In genomic region chr15:68199340-68199739, GRCh38 we compare ENCODE assay signal across 24 cellular contexts. TPM values are rescaled to one million over a fixed set of nuclear protein-coding genes. Genes with fewer than 3 reads are reported as not detected.
DNase-seq lines count a peak whose midpoint lies in the region; ATAC-seq and TF ChIP-seq lines count a peak whose summit lies in the region.
"Had no signal": no experiment of that assay in that cellular context is flagged by ENCODE, and none has a peak within 500 bp of the region (broad histone marks: within the 10 kb centered on the region; RNA-seq: fewer than 3 reads in every experiment).

No MANE protein-coding gene starts in this region.

- intact Hi-C loops in activated CD4-positive, alpha-beta T cell treated with anti-CD3 and anti-CD28 coated beads, Interleukin-2, amount 10 ng/mL, durations not matched to agents 24 days and 14 days (cut with micrococcal nuclease), result no loop called here
- intact Hi-C loops in IMR-90 (cut with micrococcal nuclease), result no loop called here
- intact Hi-C loops in sciatic nerve (cut with DNase I), result no loop called here
- intact Hi-C loops in naive thymus-derived CD4-positive, alpha-beta T cell (cut with micrococcal nuclease), result no loop called here

- H2BK20ac ChIP-seq in IMR-90 (ENCODE audit: low read depth, low read length), result no peak overlapping the region

- no peak overlapping the region for H2AFZ ChIP-seq in IMR-90 (replicated peaks; ENCODE audit: low read length, poor library complexity)

- no TSS peak for BruUV-seq in IMR-90 (replicated peaks; lab: Mats Ljungman, UMichigan)

- H3K4me1 Mint-ChIP-seq in activated CD4-positive, alpha-beta T cell treated with anti-CD3 and anti-CD28 coated beads, Interleukin-2, amount 10 ng/mL, durations not matched to agents 7 days and 5 days, result peaks cover 2% of the 10 kb centered on the region
- H3K4me1 Mint-ChIP-seq in activated CD4-positive, alpha-beta T cell treated with anti-CD3 and anti-CD28 coated beads, Interleukin-2, amount 10 ng/mL, durations not matched to agents 24 days and 14 days, result peaks cover 8% of the 10 kb centered on the region
- peaks cover 26% of the 10 kb centered on the region for H3K4me1 Mint-ChIP-seq in endodermal cell
- H3K4me1 Mint-ChIP-seq in naive thymus-derived CD4-positive, alpha-beta T cell, result peaks cover 0 to 13% (median 0%) of the 10 kb centered on the region in 7 donors

- no peak overlapping the region for H3K14ac ChIP-seq in IMR-90 (replicated peaks; ENCODE audit: low read depth, low read length)

- H3K9ac ChIP-seq in IMR-90 (ENCODE audit: low read depth, low read length) (no peak overlapping the region), endodermal cell (ENCODE audit: extremely low read depth, low read length, poor library complexity, severe bottlenecking) (no peak overlapping the region)

- H3K23ac ChIP-seq in IMR-90 (ENCODE audit: low read depth, low read length), result no peak overlapping the region

- H3K9me3 ChIP-seq in IMR-90 (ENCODE audit: control insufficient read depth, insufficient read depth, low read length), result no peaks in the 10 kb centered on the region
- no peaks in the 10 kb centered on the region for H3K9me3 ChIP-seq in endodermal cell (ENCODE audit: control insufficient read depth, low read length)
- no peaks in the 10 kb centered on the region for H3K9me3 ChIP-seq in naive thymus-derived CD4-positive, alpha-beta T cell (ENCODE audit: control insufficient read depth in 2 of 3, low read length in 3 of 3)
- H3K9me3 ChIP-seq: BE2C, ovary, uterus had no signal

- H3K4me2 ChIP-seq in IMR-90 (ENCODE audit: low read depth, low read length), result no peak overlapping the region

- no peak overlapping the region for H3K4me3 ChIP-seq in IMR-90 (ENCODE audit: insufficient read depth, low read depth, low read length)
- H3K4me3 ChIP-seq in endodermal cell (ENCODE audit: low read length), result no peak overlapping the region
- H3K4me3 ChIP-seq in naive thymus-derived CD4-positive, alpha-beta T cell (ENCODE audit: low read length), result no peak overlapping the region
- H3K4me3 ChIP-seq: ovary, uterus had no signal

- DNase-seq in activated CD4-positive, alpha-beta T cell treated with anti-CD3 and anti-CD28 coated beads, Interleukin-2, amount 10 ng/mL, durations not matched to agents 7 days and 5 days, result no peak
- no peak for DNase-seq in activated CD4-positive, alpha-beta T cell treated with anti-CD3 and anti-CD28 coated beads, Interleukin-2, amount 10 ng/mL, durations not matched to agents 24 days and 14 days
- no peak for DNase-seq in IMR-90
- DNase-seq in endodermal cell, result peak; percentile 42
- DNase-seq in sciatic nerve (ENCODE audit: low spot score), result no peak
- no peak for DNase-seq in naive thymus-derived CD4-positive, alpha-beta T cell
- DNase-seq in NCI-H1048 (lab: John Stamatoyannopoulos, UW), result no peak
- no peak for DNase-seq in stimulated activated naive CD8-positive, alpha-beta T cell treated with anti-CD3 and anti-CD28 coated beads, Interleukin-15, Interleukin-2, amounts not matched to agents 100 U/mL and 50 U/mL, for 24 hours
- DNase-seq: activated CD4-positive, alpha-beta T cell treated with anti-CD3 and anti-CD28 coated beads, Interleukin-2, amount 50 U/mL, for 1 hour; foreskin melanocyte; HCEC 1CT; NCI-H1436; NCI-H2107; NCI-H524; stimulated activated CD4-positive, alpha-beta T cell treated with anti-CD3 and anti-CD28 coated beads, Interleukin-2, amount 100 ng/mL, for 48 hours; T-helper 17 cell; uterus had no signal

- no peak overlapping the region for H2BK5ac ChIP-seq in IMR-90 (ENCODE audit: low read depth, low read length, poor library complexity, severe bottlenecking)

- dilution Hi-C loops in IMR-90 (cut with HindIII; ENCODE audit: low sequenced_read_pairs, unreplicated experiment), result no loop called here

- no peak overlapping the region for H2BK15ac ChIP-seq in IMR-90 (ENCODE audit: low read depth, low read length)

- H4K8ac ChIP-seq in IMR-90 (ENCODE audit: low read depth in 2 of 2, low read length in 2 of 2), result no peak overlapping the region

- no peak overlapping the region for H4K5ac ChIP-seq in IMR-90 (ENCODE audit: low read depth, low read length)

- H2AK9ac ChIP-seq in IMR-90 (replicated peaks; ENCODE audit: low read depth, low read length, poor library complexity), result peak overlapping the region; percentile 29

- no peaks in the 10 kb centered on the region for H3K27me3 Mint-ChIP-seq in activated CD4-positive, alpha-beta T cell treated with anti-CD3 and anti-CD28 coated beads, Interleukin-2, amount 10 ng/mL, durations not matched to agents 7 days and 5 days
- H3K27me3 Mint-ChIP-seq in activated CD4-positive, alpha-beta T cell treated with anti-CD3 and anti-CD28 coated beads, Interleukin-2, amount 10 ng/mL, durations not matched to agents 24 days and 14 days, result no peaks in the 10 kb centered on the region
- H3K27me3 Mint-ChIP-seq in endodermal cell (ENCODE audit: insufficient read depth), result no peaks in the 10 kb centered on the region
- no peaks in the 10 kb centered on the region for H3K27me3 Mint-ChIP-seq in naive thymus-derived CD4-positive, alpha-beta T cell
- H3K27me3 Mint-ChIP-seq: activated naive CD8-positive, alpha-beta T cell; stimulated activated memory B cell treated with anti-CD40 and anti-IgM and Interleukin-4, amounts not matched to agents 10 μg/mL and 1 μg/mL and 100 μg/mL, for 72 hours; T-helper 17 cell had no signal

- WGBS in IMR-90 (ENCODE audit: extremely low coverage in 2 of 2, insufficient read length in 1 of 2), 2 experiments, result 67% methylated on average over 5 of the region's 11 CpGs; no CpG with 5 or more reads in 1 of the 2 experiments
- WGBS in endodermal cell (ENCODE audit: insufficient coverage in 1 of 2, insufficient read length in 1 of 2), 2 experiments, result 78% methylated on average over 5 to 11 of the region's 11 CpGs

- in situ Hi-C loops in IMR-90 (cut with MboI; ENCODE audit: low sequenced_read_pairs), result no loop called here

- H4K91ac ChIP-seq in IMR-90 (ENCODE audit: insufficient read depth, low read depth, low read length), result no peak overlapping the region

- no peaks in the 10 kb centered on the region for H4K20me1 ChIP-seq in IMR-90 (ENCODE audit: insufficient read depth, low read length)

- no peak overlapping the region for H3K4me3 Mint-ChIP-seq in activated CD4-positive, alpha-beta T cell treated with anti-CD3 and anti-CD28 coated beads, Interleukin-2, amount 10 ng/mL, durations not matched to agents 7 days and 5 days
- no peak overlapping the region for H3K4me3 Mint-ChIP-seq in activated CD4-positive, alpha-beta T cell treated with anti-CD3 and anti-CD28 coated beads, Interleukin-2, amount 10 ng/mL, durations not matched to agents 24 days and 14 days
- no peak overlapping the region for H3K4me3 Mint-ChIP-seq in endodermal cell
- H3K4me3 Mint-ChIP-seq in naive thymus-derived CD4-positive, alpha-beta T cell, result no peak overlapping the region
- H3K4me3 Mint-ChIP-seq: activated naive CD8-positive, alpha-beta T cell; stimulated activated memory B cell treated with anti-CD40 and anti-IgM and Interleukin-4, amounts not matched to agents 10 μg/mL and 1 μg/mL and 100 μg/mL, for 72 hours; T-helper 17 cell had no signal

- H2BK120ac ChIP-seq in IMR-90 (ENCODE audit: low read depth, low read length), result no peak overlapping the region

- peaks cover 3 to 4% of the 10 kb centered on the region in 2 experiments; a peak in 1 of 4 replicates for H3K79me1 ChIP-seq in IMR-90 (ENCODE audit: low read depth in 1 of 2, low read length in 2 of 2)

- H3K27ac Mint-ChIP-seq in activated CD4-positive, alpha-beta T cell treated with anti-CD3 and anti-CD28 coated beads, Interleukin-2, amount 10 ng/mL, durations not matched to agents 7 days and 5 days, result peak overlapping the region; percentile 64
- H3K27ac Mint-ChIP-seq in activated CD4-positive, alpha-beta T cell treated with anti-CD3 and anti-CD28 coated beads, Interleukin-2, amount 10 ng/mL, durations not matched to agents 24 days and 14 days, result no peak overlapping the region
- no peak overlapping the region for H3K27ac Mint-ChIP-seq in endodermal cell
- peak overlapping the region in 3 of 9 donors; percentile 23 to 41 (median 36) for H3K27ac Mint-ChIP-seq in naive thymus-derived CD4-positive, alpha-beta T cell
- H3K27ac Mint-ChIP-seq: activated naive CD8-positive, alpha-beta T cell; activated T-helper 2 cell treated with anti-CD3 and anti-CD28 coated beads, Interferon-gamma antibody, Interleukin-2, Interleukin-4, amounts not matched to agents 10 μg/mL and 5 μg/mL and 100 μg/mL, durations not matched to agents 14 hours and 24 hours and 36 hours; stimulated activated memory B cell treated with anti-CD40 and anti-IgM and Interleukin-4, amounts not matched to agents 10 μg/mL and 1 μg/mL and 100 μg/mL, for 72 hours; T-helper 17 cell had no signal

- no peaks in the 10 kb centered on the region for H3K4me1 ChIP-seq in IMR-90 (ENCODE audit: control insufficient read depth, insufficient read depth, low read length)
- peaks cover 6% of the 10 kb centered on the region for H3K4me1 ChIP-seq in endodermal cell (ENCODE audit: control insufficient read depth, insufficient read depth, low read length)
- H3K4me1 ChIP-seq in naive thymus-derived CD4-positive, alpha-beta T cell (ENCODE audit: control insufficient read depth in 2 of 2, insufficient read depth in 2 of 2, low read length in 2 of 2), result no peaks in the 10 kb centered on the region
- H3K4me1 ChIP-seq: uterus had no signal

- no peaks in the 10 kb centered on the region for H3K9me1 ChIP-seq in IMR-90 (ENCODE audit: insufficient read depth, low read length)

- H3K27me3 ChIP-seq in IMR-90 (ENCODE audit: control insufficient read depth, insufficient read depth, low read length) (no peaks in the 10 kb centered on the region), endodermal cell (ENCODE audit: control insufficient read depth, insufficient read depth, low read length, poor library complexity, severe bottlenecking) (no peaks in the 10 kb centered on the region)
- no peaks in the 10 kb centered on the region for H3K27me3 ChIP-seq in naive thymus-derived CD4-positive, alpha-beta T cell (ENCODE audit: control insufficient read depth in 2 of 2, insufficient read depth in 2 of 2, low read length in 2 of 2)
- H3K27me3 ChIP-seq: BE2C, ovary, uterus had no signal

- H3K36me3 ChIP-seq in IMR-90 (ENCODE audit: control insufficient read depth, insufficient read depth, low read length) (0 out of 2 replicates have a peak, but pooled peaks cover 2% of the 10 kb centered on the region), endodermal cell (ENCODE audit: control insufficient read depth, insufficient read depth, low read length) (no peaks in the 10 kb centered on the region)
- no peaks in the 10 kb centered on the region for H3K36me3 ChIP-seq in naive thymus-derived CD4-positive, alpha-beta T cell (ENCODE audit: control insufficient read depth in 2 of 3, insufficient read depth in 3 of 3, low read length in 3 of 3)
- H3K36me3 ChIP-seq: ovary, uterus had no signal

- H3K36me3 Mint-ChIP-seq in activated CD4-positive, alpha-beta T cell treated with anti-CD3 and anti-CD28 coated beads, Interleukin-2, amount 10 ng/mL, durations not matched to agents 7 days and 5 days (ENCODE audit: low read depth), result peaks cover 6% of the 10 kb centered on the region
- H3K36me3 Mint-ChIP-seq in activated CD4-positive, alpha-beta T cell treated with anti-CD3 and anti-CD28 coated beads, Interleukin-2, amount 10 ng/mL, durations not matched to agents 24 days and 14 days (ENCODE audit: low read depth), result peaks cover 19% of the 10 kb centered on the region
- peaks cover 3% of the 10 kb centered on the region for H3K36me3 Mint-ChIP-seq in endodermal cell (ENCODE audit: low read depth)
- peaks cover 0 to 4% (median 0%) of the 10 kb centered on the region in 5 donors for H3K36me3 Mint-ChIP-seq in naive thymus-derived CD4-positive, alpha-beta T cell
- H3K36me3 Mint-ChIP-seq: activated naive CD8-positive, alpha-beta T cell had no signal

- no peak overlapping the region for H3K4ac ChIP-seq in IMR-90 (ENCODE audit: low read depth, low read length)

- ATAC-seq in IMR-90 (ENCODE audit: low read depth) (no peak), sciatic nerve (peak; percentile 23)
- no peak for ATAC-seq in naive thymus-derived CD4-positive, alpha-beta T cell
- ATAC-seq in stimulated activated naive CD8-positive, alpha-beta T cell treated with anti-CD3 and anti-CD28 coated beads, Interleukin-15, Interleukin-2, amounts not matched to agents 100 U/mL and 50 U/mL, for 24 hours, result no peak
- ATAC-seq: left lobe of liver; stimulated activated memory B cell treated with anti-CD40 and anti-IgM and Interleukin-4, amounts not matched to agents 10 μg/mL and 1 μg/mL and 100 μg/mL, for 72 hours; T-helper 17 cell had no signal

- no peak overlapping the region for H3K18ac ChIP-seq in IMR-90 (ENCODE audit: low read depth, low read length)

- TF ChIP-seq RAD21 in IMR-90 (IDR thresholded peaks at IDR 0.05; ENCODE audit: low read length), result no peak

- no peaks in the 10 kb centered on the region for H3K9me3 Mint-ChIP-seq in activated CD4-positive, alpha-beta T cell treated with anti-CD3 and anti-CD28 coated beads, Interleukin-2, amount 10 ng/mL, durations not matched to agents 7 days and 5 days
- no peaks in the 10 kb centered on the region for H3K9me3 Mint-ChIP-seq in activated CD4-positive, alpha-beta T cell treated with anti-CD3 and anti-CD28 coated beads, Interleukin-2, amount 10 ng/mL, durations not matched to agents 24 days and 14 days
- H3K9me3 Mint-ChIP-seq in endodermal cell, result no peaks in the 10 kb centered on the region
- no peaks in the 10 kb centered on the region for H3K9me3 Mint-ChIP-seq in naive thymus-derived CD4-positive, alpha-beta T cell
- H3K9me3 Mint-ChIP-seq: activated T-helper 2 cell treated with anti-CD3 and anti-CD28 coated beads, Interferon-gamma antibody, Interleukin-2, Interleukin-4, amounts not matched to agents 10 μg/mL and 5 μg/mL and 100 μg/mL, durations not matched to agents 14 hours and 24 hours and 36 hours; stimulated activated memory B cell treated with anti-CD40 and anti-IgM and Interleukin-4, amounts not matched to agents 10 μg/mL and 1 μg/mL and 100 μg/mL, for 72 hours had no signal

- TF ChIP-seq CTCF in IMR-90 (conservative IDR thresholded peaks at IDR 0.05; ENCODE audit: low read depth, low read length) (no peak), endodermal cell (conservative IDR thresholded peaks at IDR 0.05) (no peak)

- H2AK5ac ChIP-seq in IMR-90 (ENCODE audit: low read depth, low read length), result no peak overlapping the region

- CTCF ChIA-PET in activated CD4-positive, alpha-beta T cell treated with anti-CD3 and anti-CD28 coated beads, Interleukin-2, amount 10 ng/mL, durations not matched to agents 7 days and 5 days (lab: Charles Lee), result no interaction called here
- CTCF ChIA-PET in IMR-90 (lab: Yijun Ruan, JAX), result no interaction called here
- CTCF ChIA-PET in naive thymus-derived CD4-positive, alpha-beta T cell (lab: Charles Lee), result no interaction called here

- POLR2A ChIA-PET in activated CD4-positive, alpha-beta T cell treated with anti-CD3 and anti-CD28 coated beads, Interleukin-2, amount 10 ng/mL, durations not matched to agents 7 days and 5 days (lab: Charles Lee), result no interaction called here
- POLR2A ChIA-PET in IMR-90 (lab: Charles Lee; ENCODE audit: unreplicated experiment), result no interaction called here
- POLR2A ChIA-PET in naive thymus-derived CD4-positive, alpha-beta T cell (lab: Charles Lee), result no interaction called here

- no peak overlapping the region for H3K56ac ChIP-seq in IMR-90 (ENCODE audit: extremely low read depth, insufficient read depth, low read length)

- H3K27ac ChIP-seq in IMR-90 (ENCODE audit: insufficient read depth, low read length) (no peak overlapping the region), endodermal cell (ENCODE audit: low read depth, low read length) (no peak overlapping the region)
- H3K27ac ChIP-seq in naive thymus-derived CD4-positive, alpha-beta T cell (ENCODE audit: low read depth, low read length), result no peak overlapping the region
- H3K27ac ChIP-seq: HL-60, uterus had no signal

- no peak for TF ChIP-seq POLR2A in IMR-90 (IDR thresholded peaks at IDR 0.05; ENCODE audit: low read depth, low read length)

RNA-seq across cellular contexts. Expression of gene CALML4, which starts 5.8 kb away (rescaled TPM):
- total RNA-seq in activated CD4-positive, alpha-beta T cell treated with anti-CD3 and anti-CD28 coated beads, Interleukin-2, amount 10 ng/mL, durations not matched to agents 7 days and 5 days, result 10 to 100 TPM; 11.2 to 13.5 TPM
- 14.6 and 16.5 TPM in 2 replicates for total RNA-seq in activated CD4-positive, alpha-beta T cell treated with anti-CD3 and anti-CD28 coated beads, Interleukin-2, amount 10 ng/mL, durations not matched to agents 24 days and 14 days
- total RNA-seq in IMR-90 (2012; rRNA removed) (0.36 and 0.56 TPM in 2 replicates), endodermal cell (10 to 100 TPM in 1 of 2 donors, 1 to 10 TPM in 1; 9.7 to 17.4 TPM), sciatic nerve (12.8 TPM)
- 0.89 and 1.3 TPM in 2 replicates for polyA plus RNA-seq in IMR-90 (2012; rRNA removed)
- polyA plus RNA-seq in IMR-90 (2012; cell fraction: cytosol; rRNA removed), result 0.25 and 0.43 TPM in 2 replicates
- polyA plus RNA-seq in IMR-90 (2012; cell fraction: nucleus; rRNA removed; ENCODE audit: low replicate concordance), result 2.5 and 7.9 TPM in 2 replicates
- 7.7 TPM for polyA plus RNA-seq in endodermal cell (2013, experiment 1 of 2)
- polyA plus RNA-seq in endodermal cell (2013, experiment 2 of 2), result 7.1 TPM
- total RNA-seq in naive thymus-derived CD4-positive, alpha-beta T cell, result 10 to 100 TPM in 1 of 5 experiments, 1 to 10 TPM in 4; 2.5 to 14.6 (median 3.9) TPM
- under 1 TPM; 0.13 to 0.29 TPM for polyA plus RNA-seq in naive thymus-derived CD4-positive, alpha-beta T cell

RNA-seq across cellular contexts. Expression of gene CLN6, which starts 30.2 kb away (rescaled TPM):
- 10 to 100 TPM; 57.6 to 61.9 TPM for total RNA-seq in activated CD4-positive, alpha-beta T cell treated with anti-CD3 and anti-CD28 coated beads, Interleukin-2, amount 10 ng/mL, durations not matched to agents 7 days and 5 days
- 99.0 and 102 TPM in 2 replicates for total RNA-seq in activated CD4-positive, alpha-beta T cell treated with anti-CD3 and anti-CD28 coated beads, Interleukin-2, amount 10 ng/mL, durations not matched to agents 24 days and 14 days
- total RNA-seq in IMR-90 (2012; rRNA removed) (5.3 and 6.5 TPM in 2 replicates), endodermal cell (10 to 100 TPM; 51.6 to 59.6 TPM), sciatic nerve (15.0 TPM)
- polyA plus RNA-seq in IMR-90 (2012; rRNA removed), result 31.9 and 33.8 TPM in 2 replicates
- polyA plus RNA-seq in IMR-90 (2012; cell fraction: cytosol; rRNA removed), result 7.8 and 31.2 TPM in 2 replicates
- polyA plus RNA-seq in IMR-90 (2012; cell fraction: nucleus; rRNA removed; ENCODE audit: low replicate concordance), result 26.1 and 47.2 TPM in 2 replicates
- polyA plus RNA-seq in endodermal cell (2013, experiment 1 of 2), result 31.9 TPM
- polyA plus RNA-seq in endodermal cell (2013, experiment 2 of 2), result 28.2 TPM
- 10 to 100 TPM; 15.0 to 66.6 (median 19.0) TPM for total RNA-seq in naive thymus-derived CD4-positive, alpha-beta T cell
- polyA plus RNA-seq in naive thymus-derived CD4-positive, alpha-beta T cell, result 1 to 10 TPM; 2.8 to 3.9 TPM
